In genomic region chr1:3483801-3484444, GRCh38 we compare ENCODE assay signal across 8 cellular contexts. TPM values are rescaled to one million over a fixed set of nuclear protein-coding genes. Genes with fewer than 3 reads are reported as not detected.
A peak's percentile ranks its signal among the peaks of the same experiment; 100 is the strongest.
DNase-seq lines count a peak whose midpoint lies in the region; ATAC-seq lines count a peak whose summit lies in the region.

No MANE protein-coding gene starts in this region.

- ATAC-seq in GM19397 (IDR thresholded peaks at IDR 0.05; ENCODE audit: unreplicated experiment) = no peak

- H3K4me1 ChIP-seq in SJCRH30 = no peaks in the 10 kb centered on the region

- no peak overlapping the region for H3K27ac ChIP-seq in SJCRH30

- H3K27me3 ChIP-seq in SJCRH30 = peaks cover 44% of the 10 kb centered on the region

- no peaks in the 10 kb centered on the region for H3K9me3 ChIP-seq in SJCRH30 (replicated peaks)

- no peaks in the 10 kb centered on the region for H3K36me3 ChIP-seq in SJCRH30

- peak; percentile 10 for DNase-seq in NCI-H1694 (lab: John Stamatoyannopoulos, UW)
- DNase-seq in NCI-H1694 treated with DMSO at 0.1 percent for 48 hours (lab: John Stamatoyannopoulos, UW) = no peak
- peak; percentile 48 to 66 for DNase-seq in SJCRH30
- DNase-seq in amniotic epithelial cell (ENCODE audit: low read depth) = peak; percentile 5
- peak; percentile 95 for DNase-seq in iPS-NIHi11 (ENCODE audit: low spot score)
- peak; percentile 8 for DNase-seq in stimulated activated CD4-positive, alpha-beta T cell treated with anti-CD3 and anti-CD28 coated beads, Interleukin-2, amount 100 ng/mL, for 4 hours (ENCODE audit: low read depth)
- no peak for DNase-seq in KG1 (lab: John Stamatoyannopoulos, UW)

- H3K4me3 ChIP-seq in SJCRH30 = no peak overlapping the region

RNA-seq across cellular contexts. Expression of gene ARHGEF16, which starts 29.5 kb away (rescaled TPM):
- 0.18 and 0.57 TPM in 2 replicates for total RNA-seq in SJCRH30 (2014; rRNA removed; shearing (Covaris generic))

Comparison
In these comparisons a context has a peak if more than half of its experiments do, and no peak if none do; other contexts are left out.
1. DNase-seq: peak in NCI-H1694 (single experiment), SJCRH30 (2 of 2), amniotic epithelial cell (single experiment), iPS-NIHi11 (single experiment) and stimulated activated CD4-positive, alpha-beta T cell treated with anti-CD3 and anti-CD28 coated beads, Interleukin-2, amount 100 ng/mL, for 4 hours (single experiment); none in NCI-H1694 treated with DMSO at 0.1 percent for 48 hours (single experiment) and KG1 (single experiment).